24 cellular contexts compared by ENCODE assay signal in the genomic region with DNA sequence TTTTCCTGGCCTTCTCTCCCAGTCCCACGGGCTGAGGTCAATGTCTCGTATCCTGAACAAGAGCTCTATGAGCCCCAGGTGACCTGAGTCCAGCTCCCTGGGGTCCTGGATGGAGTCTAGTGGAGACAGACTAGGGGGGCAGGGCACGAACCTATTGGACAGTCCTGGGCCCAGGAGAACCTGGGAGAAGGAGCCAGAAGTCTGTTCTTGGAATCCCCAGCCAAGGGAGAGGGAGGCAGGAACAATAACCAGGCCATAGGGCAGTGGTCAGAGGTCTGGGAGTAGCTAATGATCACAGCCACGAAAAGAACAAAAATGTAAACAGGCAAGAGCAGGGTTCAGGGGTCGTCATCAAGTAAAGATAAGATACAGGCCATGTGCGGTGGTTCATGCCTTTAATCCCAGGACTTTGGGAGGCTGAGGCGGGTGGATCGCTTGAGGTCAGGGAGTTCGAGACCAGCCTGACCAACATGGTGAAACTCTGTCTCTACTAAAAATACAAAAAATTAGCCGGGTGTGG.
"Had no signal": no experiment of that assay in that cellular context is flagged by ENCODE, and none has a peak within 500 bp of the region (broad histone marks: within the 10 kb centered on the region; RNA-seq: fewer than 3 reads in every experiment).

No MANE protein-coding gene starts in this region.

- H3K27me3 Mint-ChIP-seq: stimulated activated naive CD8-positive, alpha-beta T cell treated with anti-CD3 and anti-CD28 coated beads, Interleukin-15, amount 100 ng/mL, for 72 hours had no signal

- H3K4me1 Mint-ChIP-seq: activated B cell treated with CpG ODN at 0.5 μM for 24 hours; activated CD8-positive, alpha-beta memory T cell treated with anti-CD3 and anti-CD28 coated beads, Interleukin-2, amount 10 ng/mL, durations not matched to agents 7 days and 5 days; naive B cell; stimulated activated effector memory CD8-positive, alpha-beta T cell treated with anti-CD3 and anti-CD28 coated beads, Interleukin-12 subunit alpha, Interleukin-12 subunit beta, amount 100 ng/mL, for 72 hours; stimulated activated naive CD8-positive, alpha-beta T cell treated with anti-CD3 and anti-CD28 coated beads, Interleukin-15, amount 100 ng/mL, for 72 hours had no signal

- H3K36me3 Mint-ChIP-seq: activated CD8-positive, alpha-beta memory T cell treated with anti-CD3 and anti-CD28 coated beads, Interleukin-2, amount 10 ng/mL, durations not matched to agents 7 days and 5 days; activated naive CD4-positive, alpha-beta T cell treated with anti-CD3 and anti-CD28 coated beads, Interleukin-2, amount 50 U/mL, for 72 hours; naive B cell; stimulated activated effector memory CD8-positive, alpha-beta T cell treated with anti-CD3 and anti-CD28 coated beads, Interleukin-12 subunit alpha, Interleukin-12 subunit beta, amount 100 ng/mL, for 72 hours had no signal

- ATAC-seq: activated CD8-positive, alpha-beta memory T cell treated with anti-CD3 and anti-CD28 coated beads, Interleukin-2, amount 10 ng/mL, durations not matched to agents 7 days and 5 days; activated CD8-positive, alpha-beta T cell treated with anti-CD3 and anti-CD28 coated beads, Interleukin-2, amount 10 ng/mL, durations not matched to agents 7 days and 5 days; activated naive CD4-positive, alpha-beta T cell treated with anti-CD3 and anti-CD28 coated beads, Interleukin-2, amount 50 U/mL, for 72 hours; body of pancreas; effector memory CD8-positive, alpha-beta T cell; heart left ventricle; SK-N-SH treated with all-trans-retinoic acid at 6 μM for 48 hours; stimulated activated effector memory CD8-positive, alpha-beta T cell treated with anti-CD3 and anti-CD28 coated beads, Interleukin-12 subunit alpha, Interleukin-12 subunit beta, amount 100 ng/mL, for 72 hours; stimulated activated naive CD8-positive, alpha-beta T cell treated with anti-CD3 and anti-CD28 coated beads, Interleukin-15, amount 100 ng/mL, for 72 hours had no signal

- H3K9me3 Mint-ChIP-seq: activated B cell treated with CpG ODN at 0.5 μM for 24 hours; activated naive CD4-positive, alpha-beta T cell treated with anti-CD3 and anti-CD28 coated beads, Interleukin-2, amount 50 U/mL, for 72 hours; effector memory CD8-positive, alpha-beta T cell; neural crest cell; stimulated activated effector memory CD8-positive, alpha-beta T cell treated with anti-CD3 and anti-CD28 coated beads, Interleukin-12 subunit alpha, Interleukin-12 subunit beta, amount 100 ng/mL, for 72 hours; stimulated activated naive CD8-positive, alpha-beta T cell treated with anti-CD3 and anti-CD28 coated beads, Interleukin-15, amount 100 ng/mL, for 72 hours; T-helper 2 cell treated with Interferon-gamma antibody and Interleukin-4, amounts not matched to agents 5 μg/mL and 100 μg/mL, for 36 hours had no signal

- H3K27ac ChIP-seq: body of pancreas, heart left ventricle, sigmoid colon, thyroid gland had no signal

- H3K27me3 ChIP-seq: body of pancreas, heart left ventricle, sigmoid colon, thyroid gland had no signal

- H3K4me3 Mint-ChIP-seq: activated B cell treated with CpG ODN at 0.5 μM for 24 hours; activated CD8-positive, alpha-beta memory T cell treated with anti-CD3 and anti-CD28 coated beads, Interleukin-2, amount 10 ng/mL, durations not matched to agents 7 days and 5 days; activated CD8-positive, alpha-beta T cell treated with anti-CD3 and anti-CD28 coated beads, Interleukin-2, amount 10 ng/mL, durations not matched to agents 7 days and 5 days; effector memory CD8-positive, alpha-beta T cell; naive B cell; neural crest cell; stimulated activated effector memory CD8-positive, alpha-beta T cell treated with anti-CD3 and anti-CD28 coated beads, Interleukin-12 subunit alpha, Interleukin-12 subunit beta, amount 100 ng/mL, for 72 hours; stimulated activated naive CD8-positive, alpha-beta T cell treated with anti-CD3 and anti-CD28 coated beads, Interleukin-15, amount 100 ng/mL, for 72 hours; T-helper 2 cell treated with Interferon-gamma antibody and Interleukin-4, amounts not matched to agents 5 μg/mL and 100 μg/mL, for 36 hours had no signal

- H3K4me3 ChIP-seq: body of pancreas, heart left ventricle, lung, sigmoid colon, thyroid gland had no signal

- H3K4me1 ChIP-seq: body of pancreas, thyroid gland had no signal

- H3K27ac Mint-ChIP-seq: activated B cell treated with CpG ODN at 0.5 μM for 24 hours; activated CD8-positive, alpha-beta memory T cell treated with anti-CD3 and anti-CD28 coated beads, Interleukin-2, amount 10 ng/mL, durations not matched to agents 7 days and 5 days; activated CD8-positive, alpha-beta T cell treated with anti-CD3 and anti-CD28 coated beads, Interleukin-2, amount 10 ng/mL, durations not matched to agents 7 days and 5 days; activated naive CD4-positive, alpha-beta T cell treated with anti-CD3 and anti-CD28 coated beads, Interleukin-2, amount 50 U/mL, for 72 hours; effector memory CD8-positive, alpha-beta T cell; stimulated activated effector memory CD8-positive, alpha-beta T cell treated with anti-CD3 and anti-CD28 coated beads, Interleukin-12 subunit alpha, Interleukin-12 subunit beta, amount 100 ng/mL, for 72 hours; T-helper 2 cell treated with Interferon-gamma antibody and Interleukin-4, amounts not matched to agents 5 μg/mL and 100 μg/mL, for 36 hours had no signal

- H3K36me3 ChIP-seq: heart left ventricle, sigmoid colon, thyroid gland had no signal

- DNase-seq: activated B cell treated with CpG ODN at 0.5 μM for 24 hours; activated CD4-positive, alpha-beta T cell treated with anti-CD3 and anti-CD28 coated beads, Interleukin-2, amount 50 U/mL, for 1 hour; activated CD8-positive, alpha-beta memory T cell treated with anti-CD3 and anti-CD28 coated beads, Interleukin-2, amount 10 ng/mL, durations not matched to agents 7 days and 5 days; activated CD8-positive, alpha-beta T cell treated with anti-CD3 and anti-CD28 coated beads, Interleukin-2, amount 10 ng/mL, durations not matched to agents 7 days and 5 days; activated naive CD4-positive, alpha-beta T cell; activated T-cell treated with anti-CD3 and anti-CD28 coated beads, Interleukin-2, amount 50 U/mL, for 48 hours; aorta; body of pancreas; cortex of kidney; effector memory CD8-positive, alpha-beta T cell; foreskin fibroblast; heart left ventricle; naive B cell; sigmoid colon; small intestine; stimulated activated CD4-positive, alpha-beta T cell treated with anti-CD3 and anti-CD28 coated beads, Interleukin-4, amount 100 ng/mL, for 24 hours; stimulated activated naive CD8-positive, alpha-beta T cell treated with anti-CD3 and anti-CD28 coated beads, Interleukin-15, amount 100 ng/mL, for 72 hours; thyroid gland had no signal

- H3K9me3 ChIP-seq: body of pancreas, heart left ventricle, sigmoid colon, thyroid gland had no signal
